In genomic region chrX:101408530-101408836, GRCh38 we compare ENCODE assay signal across 1 cellular context.
A peak's percentile ranks its signal among the peaks of the same experiment; 100 is the strongest.
TF ChIP-seq lines count a peak whose summit lies in the region.

No MANE protein-coding gene starts in this region.

TF ChIP-seq in HepG2, 621 proteins besides CTCF, POLR2A, EP300 and RAD21:
- TF ChIP-seq RBFOX2 (IDR thresholded peaks at IDR 0.05; ENCODE audit: low read depth, low read length) = 0 out of 2 replicates have a peak, but pooled peaks have one; percentile 40
- no peak for TF ChIP-seq ZNF776 (CRISPR knock-in tag; IDR thresholded peaks at IDR 0.05)
- peak; percentile 72 for TF ChIP-seq KDM5A (IDR thresholded peaks at IDR 0.05; ENCODE audit: borderline replicate concordance, low read length)
